ENCODE assay signal across 8 cellular contexts in genomic region chr10:71729023-71729649, GRCh38. TPM values are rescaled to one million over a fixed set of nuclear protein-coding genes. Genes with fewer than 3 reads are reported as not detected.
DNase-seq lines count a peak whose midpoint lies in the region; ATAC-seq and TF ChIP-seq lines count a peak whose summit lies in the region.

No MANE protein-coding gene starts in this region.

- peaks cover 93% of the 10 kb centered on the region for H3K4me1 Mint-ChIP-seq in activated naive CD4-positive, alpha-beta T cell treated with anti-CD3 and anti-CD28 coated beads, Interleukin-2, amount 50 U/mL, for 24 hours
- H3K4me1 Mint-ChIP-seq in activated naive CD8-positive, alpha-beta T cell treated with anti-CD3 and anti-CD28 coated beads for 36 hours = peaks cover 94% of the 10 kb centered on the region

- H3K27ac Mint-ChIP-seq in activated naive CD4-positive, alpha-beta T cell treated with anti-CD3 and anti-CD28 coated beads, Interleukin-2, amount 50 U/mL, for 24 hours = peak overlapping the region; percentile 99
- peak overlapping the region; percentile 98 for H3K27ac Mint-ChIP-seq in activated naive CD8-positive, alpha-beta T cell treated with anti-CD3 and anti-CD28 coated beads for 36 hours

- no peak for TF ChIP-seq CTCF in right lobe of liver (IDR thresholded peaks at IDR 0.05)
- TF ChIP-seq CTCF in hepatocyte (IDR thresholded peaks at IDR 0.05; ENCODE audit: poor library complexity) = no peak

- H4K20me1 ChIP-seq in hepatocyte (ENCODE audit: insufficient read depth, poor library complexity, severe bottlenecking) = no peaks in the 10 kb centered on the region

- no peaks in the 10 kb centered on the region for H3K9me2 ChIP-seq in hepatocyte (replicated peaks; ENCODE audit: insufficient read depth)

- H3K27ac ChIP-seq in right lobe of liver (peak overlapping the region in 2 of 3 donors; percentile 2 to 65), hepatocyte (no peak overlapping the region)

- peak overlapping the region; percentile 1 for H3K4me3 Mint-ChIP-seq in activated naive CD4-positive, alpha-beta T cell treated with anti-CD3 and anti-CD28 coated beads, Interleukin-2, amount 50 U/mL, for 24 hours
- peak overlapping the region; percentile 9 for H3K4me3 Mint-ChIP-seq in activated naive CD8-positive, alpha-beta T cell treated with anti-CD3 and anti-CD28 coated beads for 36 hours

- no peaks in the 10 kb centered on the region for H3K9me3 Mint-ChIP-seq in activated naive CD4-positive, alpha-beta T cell treated with anti-CD3 and anti-CD28 coated beads, Interleukin-2, amount 50 U/mL, for 24 hours
- no peaks in the 10 kb centered on the region for H3K9me3 Mint-ChIP-seq in activated naive CD8-positive, alpha-beta T cell treated with anti-CD3 and anti-CD28 coated beads for 36 hours

- H3K4me3 ChIP-seq in right lobe of liver = no peak overlapping the region
- no peak overlapping the region for H3K4me3 ChIP-seq in hepatocyte

- no peaks in the 10 kb centered on the region for H3K27me3 ChIP-seq in right lobe of liver
- H3K27me3 ChIP-seq in hepatocyte = no peaks in the 10 kb centered on the region

- no peak for DNase-seq in activated naive CD4-positive, alpha-beta T cell (lab: John Stamatoyannopoulos, UW)
- DNase-seq in activated naive CD8-positive, alpha-beta T cell treated with anti-CD3 and anti-CD28 coated beads for 36 hours = peak; percentile 49
- DNase-seq in right lobe of liver (peak in 2 of 3 donors; percentile 60 to 73), hepatocyte (ENCODE audit: low spot score) (no peak), NCI-H774 (lab: John Stamatoyannopoulos, UW) (no peak), COLO829 (ENCODE audit: low spot score) (no peak)
- DNase-seq in NK-92 treated with Interleukin-12 subunit alpha and Interleukin-12 subunit beta, amount 100 ng/mL, for 24 hours (lab: John Stamatoyannopoulos, UW) = no peak

- H3K27me3 Mint-ChIP-seq in activated naive CD4-positive, alpha-beta T cell treated with anti-CD3 and anti-CD28 coated beads, Interleukin-2, amount 50 U/mL, for 24 hours = no peaks in the 10 kb centered on the region
- H3K27me3 Mint-ChIP-seq in activated naive CD8-positive, alpha-beta T cell treated with anti-CD3 and anti-CD28 coated beads for 36 hours = no peaks in the 10 kb centered on the region

- no peak for TF ChIP-seq POLR2A in right lobe of liver (IDR thresholded peaks at IDR 0.05)

- H3K36me3 Mint-ChIP-seq in activated naive CD4-positive, alpha-beta T cell treated with anti-CD3 and anti-CD28 coated beads, Interleukin-2, amount 50 U/mL, for 24 hours = peaks cover 5% of the 10 kb centered on the region
- H3K36me3 Mint-ChIP-seq in activated naive CD8-positive, alpha-beta T cell treated with anti-CD3 and anti-CD28 coated beads for 36 hours = peaks cover 8% of the 10 kb centered on the region

- peak; percentile 40 to 52 (median 47) for ATAC-seq in right lobe of liver

- 56% methylated on average over 6 of the region's 12 CpGs for WGBS in right lobe of liver (ENCODE audit: insufficient coverage, low coverage, low lambda C conversion rate, missing lambda C conversion rate)
- 76% methylated on average over 12 of the region's 12 CpGs for whole genome bisulfite sequencing in hepatocyte (ENCODE audit: low lambda C conversion rate, missing lambda C conversion rate)

- H2AFZ ChIP-seq in hepatocyte = no peak overlapping the region

- no peaks in the 10 kb centered on the region for H3K79me2 ChIP-seq in hepatocyte

- intact Hi-C loops in right lobe of liver (cut with DNase I) = no loop called here

- H3K4me2 ChIP-seq in hepatocyte = no peak overlapping the region

- H3K4me1 ChIP-seq in right lobe of liver (peaks cover 0 to 6% (median 0%) of the 10 kb centered on the region in 4 donors), hepatocyte (ENCODE audit: insufficient read depth) (peaks cover 17% of the 10 kb centered on the region)

- no peaks in the 10 kb centered on the region for H3K9me3 ChIP-seq in right lobe of liver
- no peaks in the 10 kb centered on the region for H3K9me3 ChIP-seq in hepatocyte (ENCODE audit: low read depth)

- H3K36me3 ChIP-seq in right lobe of liver (no peaks in the 10 kb centered on the region), hepatocyte (replicated peaks; ENCODE audit: insufficient read depth, low read depth) (no peaks in the 10 kb centered on the region)

RNA-seq across cellular contexts. Expression of gene C10orf105, which starts 9.6 kb away (rescaled TPM):
- total RNA-seq in activated naive CD8-positive, alpha-beta T cell treated with anti-CD3 and anti-CD28 coated beads for 36 hours = under 1 TPM; 0.24 to 0.41 TPM
- total RNA-seq in right lobe of liver = under 1 TPM in 1 of 6 experiments, not detected in 5; 0.05 TPM
- total RNA-seq in hepatocyte = not detected in 2 replicates
- 0.21 TPM in 1 of 2 replicates, not detected in the other for polyA plus RNA-seq in hepatocyte

RNA-seq across cellular contexts. Expression of gene VSIR, which starts 44.2 kb away (rescaled TPM):
- 10 to 100 TPM; 41.4 to 47.3 TPM for total RNA-seq in activated naive CD8-positive, alpha-beta T cell treated with anti-CD3 and anti-CD28 coated beads for 36 hours
- 10 to 100 TPM in 3 of 6 experiments, 1 to 10 TPM in 3; 6.1 to 17.1 (median 10.1) TPM for total RNA-seq in right lobe of liver
- total RNA-seq in hepatocyte = 10.1 and 13.6 TPM in 2 replicates
- 43.4 and 45.5 TPM in 2 replicates for polyA plus RNA-seq in hepatocyte

Comparison
In these comparisons a context has a peak if more than half of its experiments do, and no peak if none do; other contexts are left out.
1. DNase-seq: peak in activated naive CD8-positive, alpha-beta T cell treated with anti-CD3 and anti-CD28 coated beads for 36 hours (single experiment) and right lobe of liver (2 of 3); none in activated naive CD4-positive, alpha-beta T cell (0 of 4), hepatocyte (single experiment), NCI-H774 (single experiment), NK-92 treated with Interleukin-12 subunit alpha and Interleukin-12 subunit beta, amount 100 ng/mL, for 24 hours (single experiment) and COLO829 (single experiment).